Comparison of ENCODE assay signal across 24 cellular contexts in the genomic region with DNA sequence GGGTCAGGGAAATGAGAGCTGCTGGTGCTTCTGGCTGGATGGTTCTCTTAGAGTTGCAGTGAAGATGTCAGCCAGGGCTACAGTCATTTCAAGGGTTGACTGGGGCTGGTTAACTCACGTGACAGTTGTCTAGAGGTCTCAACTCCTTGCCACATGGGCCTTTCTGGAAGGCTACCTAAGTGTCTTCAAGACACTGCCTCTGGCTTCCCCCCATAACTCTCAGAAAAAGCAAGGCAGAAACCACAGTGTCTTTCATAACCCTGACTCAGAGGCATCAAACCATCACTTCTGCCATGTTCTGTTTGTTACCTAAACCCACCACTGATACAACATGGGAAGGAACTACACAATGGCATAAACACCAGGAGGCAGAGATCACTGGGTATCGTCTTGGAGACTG.
DNase-seq lines count a peak whose midpoint lies in the region; ATAC-seq, FAIRE-seq and TF ChIP-seq lines count a peak whose summit lies in the region.
"Had no signal": no experiment of that assay in that cellular context is flagged by ENCODE, and none has a peak within 500 bp of the region (broad histone marks: within the 10 kb centered on the region; RNA-seq: fewer than 3 reads in every experiment).

No MANE protein-coding gene starts in this region.

- 0% methylated on average over 2 of the region's 2 CpGs for WGBS in GM12878 (ENCODE audit: insufficient coverage, insufficient replicate concordance, low lambda C conversion rate, missing lambda C conversion rate)

- no peaks in the 10 kb centered on the region for H3K4me1 ChIP-seq in GM23338 (ENCODE audit: insufficient read depth)
- no peaks in the 10 kb centered on the region for H3K4me1 ChIP-seq in GM12878 (ENCODE audit: control insufficient read depth, insufficient read depth, low read length)
- no peaks in the 10 kb centered on the region for H3K4me1 ChIP-seq in right atrium auricular region
- H3K4me1 ChIP-seq: BE2C; BLaER1 treated with 17β-estradiol and CSF1 and Interleukin-3, amounts not matched to agents 10 nM and 100 nM; HAP-1 had no signal

- no TSS peak for BruUV-seq in GM12878 (replicated peaks; lab: Mats Ljungman, UMichigan)

- RAD21 ChIA-PET in GM12878 (lab: Charles Lee; ENCODE audit: unreplicated experiment), result no interaction called here

- H3K4me3 Mint-ChIP-seq in GM23338, result no peak overlapping the region
- H3K4me3 Mint-ChIP-seq: CD14-positive monocyte; CD4-positive, alpha-beta T cell; CD8-positive, alpha-beta memory T cell; HFFc6 had no signal

- H3K9ac ChIP-seq in GM12878 (ENCODE audit: control insufficient read depth, insufficient read depth, low read length), result no peak overlapping the region
- H3K9ac ChIP-seq: BLaER1 treated with 17β-estradiol and CSF1 and Interleukin-3, amounts not matched to agents 10 nM and 100 nM had no signal

- no peak for TF ChIP-seq POLR2A in NB4 (IDR thresholded peaks at IDR 0.05; ENCODE audit: extremely low read depth, insufficient read length)
- TF ChIP-seq POLR2A in GM12878 (IDR thresholded peaks at IDR 0.05; ENCODE audit: low read depth, low read length), result no peak
- TF ChIP-seq POLR2A in GM12892 (IDR thresholded peaks at IDR 0.05; ENCODE audit: low read depth, low read length), result no peak

- no peak for TF ChIP-seq RAD21 in GM12878 (IDR thresholded peaks at IDR 0.05; ENCODE audit: insufficient read depth, low read depth, low read length)

- H4K20me1 ChIP-seq in GM23338 (replicated peaks; ENCODE audit: insufficient read depth) (no peaks in the 10 kb centered on the region), GM12878 (ENCODE audit: control insufficient read depth, insufficient read depth) (no peaks in the 10 kb centered on the region)
- H4K20me1 ChIP-seq: BLaER1 treated with 17β-estradiol and CSF1 and Interleukin-3, amounts not matched to agents 10 nM and 100 nM had no signal

- TF ChIP-seq CTCF in GM23338 (conservative IDR thresholded peaks at IDR 0.05; ENCODE audit: low read depth in 2 of 2) (no peak), NB4 (IDR thresholded peaks at IDR 0.05; ENCODE audit: low read depth, low read length) (no peak), GM12878 (IDR thresholded peaks at IDR 0.05 in 2 of 3, conservative IDR thresholded peaks at IDR 0.05 in 1 of 3; ENCODE audit: control insufficient read depth in 2 of 3, extremely low read depth in 1 of 3, insufficient read depth in 1 of 3, low read depth in 3 of 3, low read length in 3 of 3) (no peak), right atrium auricular region (IDR thresholded peaks at IDR 0.05) (no peak)

- FAIRE-seq in GM12878 (lab: Jason Lieb, UNC) (no peak), GM12892 (lab: Jason Lieb, UNC) (no peak)
- FAIRE-seq: GM12891, H54 had no signal

- H3K27ac Mint-ChIP-seq in GM23338, result no peak overlapping the region
- H3K27ac Mint-ChIP-seq: CD14-positive monocyte; CD4-positive, alpha-beta T cell; CD8-positive, alpha-beta memory T cell; HFFc6 had no signal

- DNase-seq in GM23338 (ENCODE audit: low spot score) (no peak), NB4 (ENCODE audit: low read depth) (peak; percentile 2), GM12878 (ENCODE audit: low read depth, low spot score) (no peak), renal cortical epithelial cell (ENCODE audit: low read depth) (peak; percentile 0), right atrium auricular region (ENCODE audit: low spot score) (no peak), AG08396 (ENCODE audit: low spot score) (no peak), GM12892 (ENCODE audit: insufficient read length) (no peak), left cardiac atrium (no peak)
- DNase-seq: AML-193; BE2C; CD4-positive, alpha-beta T cell; CD8-positive, alpha-beta memory T cell; DMS 273 treated with DMSO at 0.1 percent for 48 hours; DMS79; EL; GDM1; GOT3; HFFc6 had no signal

- CTCF ChIA-PET in GM12878 (lab: Yijun Ruan, JAX), result no interaction called here

- intact Hi-C loops in GM12878 (cut with micrococcal nuclease; ENCODE audit: unreplicated experiment) (no loop called here), left cardiac atrium (cut with DNase I) (no loop called here)

- no peaks in the 10 kb centered on the region for H3K4me1 Mint-ChIP-seq in GM23338
- H3K4me1 Mint-ChIP-seq: CD14-positive monocyte; CD8-positive, alpha-beta memory T cell had no signal

- POLR2A ChIA-PET in GM12878 (lab: Charles Lee), result no interaction called here

- no peak overlapping the region for H3K4me3 ChIP-seq in GM23338
- no peak overlapping the region for H3K4me3 ChIP-seq in NB4 (ENCODE audit: low read depth, low read length)
- H3K4me3 ChIP-seq in GM12878, result no peak overlapping the region
- H3K4me3 ChIP-seq in right atrium auricular region, result no peak overlapping the region
- H3K4me3 ChIP-seq: BLaER1 treated with 17β-estradiol and CSF1 and Interleukin-3, amounts not matched to agents 10 nM and 100 nM; HAP-1 had no signal

- H3K27me3 ChIP-seq in GM23338 (ENCODE audit: insufficient read depth) (no peaks in the 10 kb centered on the region), GM12878 (replicated peaks in 1 of 2; ENCODE audit: control insufficient read depth in 2 of 2, insufficient read depth in 2 of 2, low read length in 1 of 2) (no peaks in the 10 kb centered on the region), right atrium auricular region (no peaks in the 10 kb centered on the region)
- H3K27me3 ChIP-seq: BE2C; BLaER1 treated with 17β-estradiol and CSF1 and Interleukin-3, amounts not matched to agents 10 nM and 100 nM had no signal

- peaks cover 6% of the 10 kb centered on the region; the same call in 1 of the 2 replicates for H3K9me2 ChIP-seq in GM23338 (ENCODE audit: insufficient read depth)

- in situ Hi-C loops in GM12878 (cut with MboI), result no loop called here

- no peak overlapping the region for H3K27ac ChIP-seq in GM23338 (ENCODE audit: low read depth)
- H3K27ac ChIP-seq in GM12878 (ENCODE audit: control insufficient read depth, insufficient read depth), result no peak overlapping the region
- no peak overlapping the region for H3K27ac ChIP-seq in right atrium auricular region
- H3K27ac ChIP-seq: 22Rv1; BLaER1 treated with 17β-estradiol and CSF1 and Interleukin-3, amounts not matched to agents 10 nM and 100 nM had no signal

- H3K36me3 Mint-ChIP-seq in GM23338 (ENCODE audit: low read depth), result no peaks in the 10 kb centered on the region; the same call in 2 of the 3 replicates
- H3K36me3 Mint-ChIP-seq: CD14-positive monocyte; CD8-positive, alpha-beta memory T cell had no signal

- no peak for TF ChIP-seq EP300 in GM12878 (IDR thresholded peaks at IDR 0.05; ENCODE audit: borderline replicate concordance in 1 of 2, control insufficient read depth in 1 of 2, low read depth in 2 of 2, low read length in 2 of 2)

- SMC1A ChIA-PET in GM12878 (lab: Charles Lee; ENCODE audit: uncharacterized antibody, unreplicated experiment), result no interaction called here

- H3K4me2 ChIP-seq in GM23338 (no peak overlapping the region), GM12878 (ENCODE audit: control insufficient read depth, insufficient read depth) (no peak overlapping the region)
- H3K4me2 ChIP-seq: BLaER1 treated with 17β-estradiol and CSF1 and Interleukin-3, amounts not matched to agents 10 nM and 100 nM had no signal

- H3F3A ChIP-seq in GM23338 (replicated peaks; ENCODE audit: low read depth), result no peaks in the 10 kb centered on the region

- no peaks in the 10 kb centered on the region for H3K36me3 ChIP-seq in GM23338 (ENCODE audit: insufficient read depth)
- no peaks in the 10 kb centered on the region for H3K36me3 ChIP-seq in GM12878 (ENCODE audit: control insufficient read depth in 2 of 2, insufficient read depth in 2 of 2, low read length in 1 of 2)
- no peaks in the 10 kb centered on the region for H3K36me3 ChIP-seq in right atrium auricular region
- H3K36me3 ChIP-seq: BE2C; BLaER1 treated with 17β-estradiol and CSF1 and Interleukin-3, amounts not matched to agents 10 nM and 100 nM; HAP-1 had no signal

- H2AFZ ChIP-seq in GM23338 (0 out of 2 replicates have a peak overlapping the region, but pooled peaks have one; percentile 28), GM12878 (ENCODE audit: control insufficient read depth, low read depth, low read length) (no peak overlapping the region)

- H3K79me2 ChIP-seq in GM23338 (replicated peaks; ENCODE audit: insufficient read depth) (no peaks in the 10 kb centered on the region), GM12878 (ENCODE audit: control insufficient read depth, insufficient read depth, low read length) (no peaks in the 10 kb centered on the region)

- H3K27me3 Mint-ChIP-seq in GM23338 (ENCODE audit: insufficient read depth, low read depth, poor library complexity), result no peaks in the 10 kb centered on the region
- H3K27me3 Mint-ChIP-seq: CD4-positive, alpha-beta T cell had no signal

- peaks cover 7% of the 10 kb centered on the region; the same call in 2 of the 3 replicates for H3K9me3 Mint-ChIP-seq in GM23338

- ATAC-seq in GM23338, result no peak
- ATAC-seq in GM12878, result peak; percentile 20; the same call in 1 of the 3 replicates
- no peak for ATAC-seq in left cardiac atrium

- H3K9me3 ChIP-seq in GM12878 (replicated peaks; ENCODE audit: control insufficient read depth, insufficient read depth, low read length) (no peaks in the 10 kb centered on the region), right atrium auricular region (peaks cover 0 to 4% of the 10 kb centered on the region in 2 donors)
- H3K9me3 ChIP-seq: BE2C, HAP-1 had no signal

TF ChIP-seq in GM23338, 12 proteins besides CTCF, POLR2A, EP300 and RAD21 (continues in another document):
- no peak for TF ChIP-seq EZH2phosphoT487 (IDR thresholded peaks at IDR 0.05; ENCODE audit: unreplicated experiment)

TF ChIP-seq in GM12878, 131 proteins besides CTCF, POLR2A, EP300 and RAD21 (continues in another document):
- TF ChIP-seq IRF3 (IDR thresholded peaks at IDR 0.05) (no peak), FOS (IDR thresholded peaks at IDR 0.05; ENCODE audit: borderline replicate concordance, extremely low read depth, insufficient read length) (no peak), KAT2A (conservative IDR thresholded peaks at IDR 0.05; ENCODE audit: control insufficient read depth, low read depth, low read length) (no peak), SMAD1 (IDR thresholded peaks at IDR 0.05; ENCODE audit: low read depth, partially characterized antibody) (no peak), SUPT20H (IDR thresholded peaks at IDR 0.05; ENCODE audit: borderline replicate concordance, control insufficient read depth, low read depth, low read length) (no peak), RUNX3 (IDR thresholded peaks at IDR 0.05; ENCODE audit: low read length) (no peak), HDAC2 (IDR thresholded peaks at IDR 0.05) (no peak)

Comparison
In these comparisons a context has a peak if more than half of its experiments do, and no peak if none do; other contexts are left out.
1. DNase-seq: peak in NB4 (single experiment) and renal cortical epithelial cell (single experiment); none in GM23338 (single experiment), GM12878 (single experiment), right atrium auricular region (single experiment), AG08396 (single experiment), GM12892 (single experiment) and left cardiac atrium (single experiment).